Comparison of ENCODE assay signal across 12 cellular contexts in the genomic region with DNA sequence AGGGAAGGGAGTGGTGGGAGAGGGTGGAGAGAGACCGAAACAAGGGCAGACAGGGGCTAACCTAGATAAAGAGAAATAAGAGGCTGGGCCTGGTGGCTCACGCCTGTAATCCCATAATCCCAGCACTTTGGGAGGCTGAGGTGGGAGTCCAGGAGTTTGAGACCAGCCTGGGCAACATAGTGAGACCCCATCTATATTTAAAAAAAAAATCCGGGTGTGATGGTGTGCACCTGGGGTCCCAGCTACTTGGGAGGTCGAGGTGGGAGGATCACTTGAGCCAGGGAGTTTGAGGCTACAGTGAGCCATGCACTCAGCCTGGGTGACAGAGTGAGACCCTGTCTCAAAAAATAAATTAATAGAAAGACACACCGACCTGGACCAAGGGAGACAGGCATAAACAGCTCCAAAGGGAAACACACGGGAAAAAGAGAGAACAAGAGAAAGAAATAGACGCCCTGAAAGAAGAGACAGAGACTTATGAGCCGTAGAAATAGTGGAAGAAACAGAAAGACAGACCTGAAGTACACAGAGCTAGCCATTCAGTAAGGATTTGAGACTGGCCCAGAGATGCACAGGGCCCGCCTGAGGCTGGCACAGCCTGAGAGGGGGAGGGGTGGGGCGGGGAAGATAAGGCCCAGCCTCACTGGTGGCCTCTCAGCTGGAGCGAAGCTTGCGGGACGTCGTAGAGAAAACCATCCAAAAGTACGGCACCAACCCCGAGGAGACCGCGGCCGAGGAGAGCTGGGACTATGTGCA. TPM values are rescaled to one million over a fixed set of nuclear protein-coding genes. Genes with fewer than 3 reads are reported as not detected.
DNase-seq lines count a peak whose midpoint lies in the region; ATAC-seq and TF ChIP-seq lines count a peak whose summit lies in the region.
"Had no signal": no experiment of that assay in that cellular context is flagged by ENCODE, and none has a peak within 500 bp of the region (broad histone marks: within the 10 kb centered on the region; RNA-seq: fewer than 3 reads in every experiment).

No MANE protein-coding gene starts in this region.

- H3K36me3 ChIP-seq in CD8-positive, alpha-beta memory T cell (ENCODE audit: insufficient read depth, low read length): peaks cover 14% of the 10 kb centered on the region
- H3K36me3 ChIP-seq in HUES48 (ENCODE audit: control insufficient read depth, insufficient read depth, low read length): peaks cover 16% of the 10 kb centered on the region
- H3K36me3 ChIP-seq in naive thymus-derived CD4-positive, alpha-beta T cell (ENCODE audit: control insufficient read depth in 2 of 3, insufficient read depth in 3 of 3, low read length in 3 of 3): peaks cover 0 to 51% (median 0%) of the 10 kb centered on the region in 3 experiments

- peaks cover 49 to 77% (median 72%) of the 10 kb centered on the region in 3 donors for H3K4me1 Mint-ChIP-seq in CD8-positive, alpha-beta memory T cell
- H3K4me1 Mint-ChIP-seq in central memory CD8-positive, alpha-beta T cell: peaks cover 79% of the 10 kb centered on the region
- peaks cover 42 to 74% (median 61%) of the 10 kb centered on the region in 7 donors for H3K4me1 Mint-ChIP-seq in naive thymus-derived CD4-positive, alpha-beta T cell
- no peaks in the 10 kb centered on the region for H3K4me1 Mint-ChIP-seq in chondrocyte (ENCODE audit: low read depth)

- no peaks in the 10 kb centered on the region for H3K9me3 ChIP-seq in CD8-positive, alpha-beta memory T cell (ENCODE audit: low read length)
- no peaks in the 10 kb centered on the region for H3K9me3 ChIP-seq in HUES48 (ENCODE audit: control insufficient read depth, insufficient read depth, low read length)
- no peaks in the 10 kb centered on the region for H3K9me3 ChIP-seq in naive thymus-derived CD4-positive, alpha-beta T cell (ENCODE audit: control insufficient read depth in 2 of 3, low read length in 3 of 3)
- H3K9me3 ChIP-seq: upper lobe of right lung had no signal

- CTCF ChIA-PET in CD8-positive, alpha-beta memory T cell (lab: Charles Lee): no interaction called here
- CTCF ChIA-PET in naive thymus-derived CD4-positive, alpha-beta T cell (lab: Charles Lee): no interaction called here

- DNase-seq in CD8-positive, alpha-beta memory T cell: no peak
- no peak for DNase-seq in central memory CD8-positive, alpha-beta T cell (ENCODE audit: low spot score in 2 of 2)
- DNase-seq in naive thymus-derived CD4-positive, alpha-beta T cell: peak in 1 of 9 donors; percentile 16
- DNase-seq in stimulated activated CD4-positive, alpha-beta T cell treated with anti-CD3 and anti-CD28 coated beads, Interleukin-15, amount 100 ng/mL, for 24 hours: no peak
- no peak for DNase-seq in Kasumi-1 (lab: John Stamatoyannopoulos, UW)
- no peak for DNase-seq in chondrocyte (ENCODE audit: low spot score)
- DNase-seq: NCI-H748 treated with DMSO at 0.1 percent for 48 hours had no signal

- intact Hi-C loops in naive thymus-derived CD4-positive, alpha-beta T cell (cut with micrococcal nuclease): loop anchor here in 1 of 2 donors (10.0 kb wide), 1 partner anchor 527 kb away; the partner anchor contains the start of gene PNKP

- TF ChIP-seq CTCF in chondrocyte (IDR thresholded peaks at IDR 0.05): no peak

- no peak overlapping the region for H3K9ac ChIP-seq in HUES48 (ENCODE audit: low read depth, low read length)

- H3K4me1 ChIP-seq in CD8-positive, alpha-beta memory T cell (ENCODE audit: insufficient read depth, low read length): peaks cover 47% of the 10 kb centered on the region
- H3K4me1 ChIP-seq in HUES48 (ENCODE audit: control insufficient read depth, insufficient read depth, low read length): peaks cover 9% of the 10 kb centered on the region; the same call in 1 of the 2 replicates
- H3K4me1 ChIP-seq in naive thymus-derived CD4-positive, alpha-beta T cell (ENCODE audit: control insufficient read depth in 2 of 2, insufficient read depth in 2 of 2, low read length in 2 of 2): peaks cover 39 to 47% of the 10 kb centered on the region in 2 donors

- H3K4me3 Mint-ChIP-seq in CD8-positive, alpha-beta memory T cell: peak overlapping the region; percentile 3 to 98 (median 40)
- peak overlapping the region; percentile 92 for H3K4me3 Mint-ChIP-seq in central memory CD8-positive, alpha-beta T cell
- H3K4me3 Mint-ChIP-seq in naive thymus-derived CD4-positive, alpha-beta T cell: peak overlapping the region; percentile 42 to 100 (median 98)
- H3K4me3 Mint-ChIP-seq in chondrocyte (ENCODE audit: unreplicated experiment): no peak overlapping the region

- no peaks in the 10 kb centered on the region for H3K27me3 ChIP-seq in CD8-positive, alpha-beta memory T cell (ENCODE audit: insufficient read depth, low read length, poor library complexity, severe bottlenecking)
- H3K27me3 ChIP-seq in HUES48 (ENCODE audit: control insufficient read depth, insufficient read depth, low read length): peaks cover 22% of the 10 kb centered on the region
- no peaks in the 10 kb centered on the region for H3K27me3 ChIP-seq in naive thymus-derived CD4-positive, alpha-beta T cell (ENCODE audit: control insufficient read depth in 2 of 2, insufficient read depth in 2 of 2, low read length in 2 of 2)
- H3K27me3 ChIP-seq: cardiac muscle cell, upper lobe of right lung had no signal

- no peaks in the 10 kb centered on the region for H3K9me3 Mint-ChIP-seq in CD8-positive, alpha-beta memory T cell
- no peaks in the 10 kb centered on the region for H3K9me3 Mint-ChIP-seq in central memory CD8-positive, alpha-beta T cell
- H3K9me3 Mint-ChIP-seq in naive thymus-derived CD4-positive, alpha-beta T cell: no peaks in the 10 kb centered on the region
- H3K9me3 Mint-ChIP-seq in chondrocyte (ENCODE audit: low read depth): no peaks in the 10 kb centered on the region

- H3K36me3 Mint-ChIP-seq in CD8-positive, alpha-beta memory T cell: peaks cover 4 to 45% (median 11%) of the 10 kb centered on the region in 3 donors
- peaks cover 32% of the 10 kb centered on the region for H3K36me3 Mint-ChIP-seq in central memory CD8-positive, alpha-beta T cell (ENCODE audit: insufficient read depth)
- H3K36me3 Mint-ChIP-seq in naive thymus-derived CD4-positive, alpha-beta T cell: peaks cover 0 to 28% (median 20%) of the 10 kb centered on the region in 5 donors
- H3K36me3 Mint-ChIP-seq in chondrocyte (ENCODE audit: low read depth): peaks cover 14% of the 10 kb centered on the region

- no peak for ATAC-seq in central memory CD8-positive, alpha-beta T cell (replicated peaks; ENCODE audit: extremely low read depth, poor library complexity, severe bottlenecking)
- no peak for ATAC-seq in naive thymus-derived CD4-positive, alpha-beta T cell
- ATAC-seq in GM21423 (IDR thresholded peaks at IDR 0.05; ENCODE audit: unreplicated experiment): no peak
- ATAC-seq: upper lobe of right lung had no signal

- H3K4me3 ChIP-seq in CD8-positive, alpha-beta memory T cell (ENCODE audit: low read length): no peak overlapping the region
- peak overlapping the region; percentile 61; the same call in 1 of the 2 replicates for H3K4me3 ChIP-seq in HUES48 (ENCODE audit: low read depth, low read length)
- no peak overlapping the region for H3K4me3 ChIP-seq in naive thymus-derived CD4-positive, alpha-beta T cell (ENCODE audit: low read length)
- H3K4me3 ChIP-seq: cardiac muscle cell, lung had no signal

- POLR2A ChIA-PET in CD8-positive, alpha-beta memory T cell (lab: Charles Lee): no interaction called here
- POLR2A ChIA-PET in naive thymus-derived CD4-positive, alpha-beta T cell (lab: Charles Lee): interaction anchor here (1.1 kb wide), 1 partner anchor 8 kb away, joined by 3 read pairs; no protein-coding TSS in a partner anchor

- H3K27ac ChIP-seq in CD8-positive, alpha-beta memory T cell (ENCODE audit: low read depth, low read length): no peak overlapping the region
- no peak overlapping the region for H3K27ac ChIP-seq in HUES48 (ENCODE audit: low read depth, low read length)
- H3K27ac ChIP-seq in naive thymus-derived CD4-positive, alpha-beta T cell (ENCODE audit: low read depth, low read length): peak overlapping the region; percentile 86
- H3K27ac ChIP-seq: cardiac muscle cell, upper lobe of right lung had no signal

- H3K27me3 Mint-ChIP-seq in CD8-positive, alpha-beta memory T cell: peaks cover 0 to 3% of the 10 kb centered on the region in 2 donors
- no peaks in the 10 kb centered on the region for H3K27me3 Mint-ChIP-seq in central memory CD8-positive, alpha-beta T cell
- no peaks in the 10 kb centered on the region for H3K27me3 Mint-ChIP-seq in naive thymus-derived CD4-positive, alpha-beta T cell
- H3K27me3 Mint-ChIP-seq in chondrocyte (ENCODE audit: low read depth): no peaks in the 10 kb centered on the region

- H3K27ac Mint-ChIP-seq in CD8-positive, alpha-beta memory T cell: peak overlapping the region; percentile 24 to 100 (median 88)
- H3K27ac Mint-ChIP-seq in central memory CD8-positive, alpha-beta T cell (ENCODE audit: low read depth): peak overlapping the region; percentile 95
- peak overlapping the region; percentile 65 to 100 (median 99) for H3K27ac Mint-ChIP-seq in naive thymus-derived CD4-positive, alpha-beta T cell
- H3K27ac Mint-ChIP-seq in chondrocyte (ENCODE audit: unreplicated experiment): no peak overlapping the region

RNA-seq across cellular contexts. Expression of gene CD37, which starts 2.2 kb away (rescaled TPM):
- total RNA-seq in CD8-positive, alpha-beta memory T cell: 100 to 1,000 TPM; 116 to 127 TPM
- 188 TPM for polyA plus RNA-seq in CD8-positive, alpha-beta memory T cell
- total RNA-seq in naive thymus-derived CD4-positive, alpha-beta T cell: 100 to 1,000 TPM; 269 to 416 (median 345) TPM
- 100 to 1,000 TPM; 192 to 226 TPM for polyA plus RNA-seq in naive thymus-derived CD4-positive, alpha-beta T cell
- total RNA-seq in chondrocyte: not detected in 3 replicates
- total RNA-seq: cardiac muscle cell had no signal

RNA-seq across cellular contexts. Expression of gene SLC6A16, which starts 12.5 kb away (rescaled TPM):
- 1 to 10 TPM; 1.1 to 1.2 TPM for total RNA-seq in CD8-positive, alpha-beta memory T cell
- polyA plus RNA-seq in CD8-positive, alpha-beta memory T cell: 1.7 TPM
- 1 to 10 TPM; 3.6 to 6.1 (median 5.3) TPM for total RNA-seq in naive thymus-derived CD4-positive, alpha-beta T cell
- polyA plus RNA-seq in naive thymus-derived CD4-positive, alpha-beta T cell: 1 to 10 TPM; 1.6 to 3.3 TPM
- total RNA-seq in chondrocyte: 3.5 to 5.2 TPM (median 3.5 TPM) in 3 replicates

RNA-seq across cellular contexts. Expression of gene TEAD2, which starts 24.8 kb away (rescaled TPM):
- not detected for total RNA-seq in CD8-positive, alpha-beta memory T cell
- polyA plus RNA-seq in CD8-positive, alpha-beta memory T cell: not detected
- total RNA-seq in naive thymus-derived CD4-positive, alpha-beta T cell: under 1 TPM in 1 of 5 experiments, not detected in 4; 0.29 TPM
- not detected for polyA plus RNA-seq in naive thymus-derived CD4-positive, alpha-beta T cell
- 49.6 to 63.8 TPM (median 62.6 TPM) in 3 replicates for total RNA-seq in chondrocyte

RNA-seq across cellular contexts. Expression of gene DKKL1, which starts 26.2 kb away (rescaled TPM):
- total RNA-seq in CD8-positive, alpha-beta memory T cell: not detected
- polyA plus RNA-seq in CD8-positive, alpha-beta memory T cell: not detected
- not detected for total RNA-seq in naive thymus-derived CD4-positive, alpha-beta T cell
- not detected for polyA plus RNA-seq in naive thymus-derived CD4-positive, alpha-beta T cell
- 1.5 to 2.4 TPM (median 2.1 TPM) in 3 replicates for total RNA-seq in chondrocyte
- total RNA-seq: upper lobe of right lung had no signal

RNA-seq across cellular contexts. Expression of gene KASH5, which starts 50.6 kb away (rescaled TPM):
- total RNA-seq in CD8-positive, alpha-beta memory T cell: under 1 TPM in 1 of 2 experiments, not detected in 1; 0.31 TPM
- not detected for polyA plus RNA-seq in CD8-positive, alpha-beta memory T cell
- total RNA-seq in naive thymus-derived CD4-positive, alpha-beta T cell: under 1 TPM in 3 of 5 experiments, not detected in 2; 0.27 to 0.97 (median 0.42) TPM
- polyA plus RNA-seq in naive thymus-derived CD4-positive, alpha-beta T cell: not detected
- total RNA-seq in chondrocyte: not detected in 3 replicates
- polyA plus RNA-seq: cardiac muscle cell had no signal

Comparison
In these comparisons a context has a peak if more than half of its experiments do, and no peak if none do; other contexts are left out.
1. RNA of gene CD37, which starts 2.2 kb away (total RNA-seq): 269 to 416 TPM in naive thymus-derived CD4-positive, alpha-beta T cell and 116 to 127 TPM in CD8-positive, alpha-beta memory T cell; not detected in chondrocyte; every median in the first group is over 100 times any median in the second.
2. RNA of gene TEAD2, which starts 24.8 kb away (total RNA-seq): 49.6 to 63.8 TPM in chondrocyte; not detected in CD8-positive, alpha-beta memory T cell and 0.29 TPM in naive thymus-derived CD4-positive, alpha-beta T cell; every median in the first group is over 10 times any median in the second.